ENCODE assay signal across 26 cellular contexts in the genomic region with DNA sequence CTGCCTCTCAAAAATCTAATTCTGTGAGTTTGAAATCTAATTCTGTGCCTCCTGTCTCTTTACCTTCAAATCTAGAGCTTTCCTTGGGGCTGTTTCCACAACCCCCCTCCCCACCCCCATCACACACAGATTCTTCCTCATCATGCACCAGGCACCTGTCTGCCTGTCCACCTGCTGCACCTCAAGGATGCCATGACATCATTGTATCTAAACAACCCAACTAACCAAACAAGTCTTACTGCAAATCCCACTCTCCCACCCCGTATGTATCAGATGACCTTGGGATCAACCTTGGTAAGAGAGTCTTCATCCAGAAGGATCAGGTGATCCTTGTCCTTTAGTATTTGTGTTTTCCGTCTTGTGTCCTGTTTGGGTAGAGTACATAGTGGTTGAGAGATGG.
"Had no signal": no experiment of that assay in that cellular context is flagged by ENCODE, and none has a peak within 500 bp of the region (broad histone marks: within the 10 kb centered on the region; RNA-seq: fewer than 3 reads in every experiment).

No MANE protein-coding gene starts in this region.

- H3K4me1 ChIP-seq: colonic mucosa, esophagus squamous epithelium, gastrocnemius medialis, heart right ventricle, left lung, lower lobe of right lung had no signal

- FAIRE-seq: endometrium, islet of Langerhans, keratinocyte had no signal

- H3K27me3 ChIP-seq: colonic mucosa had no signal

- H3K36me3 ChIP-seq: colonic mucosa, esophagus squamous epithelium, gastrocnemius medialis, heart right ventricle, left lung, lower lobe of right lung had no signal

- DNase-seq: colonic mucosa; cortex of kidney; effector CD8-positive, alpha-beta T cell; effector memory CD8-positive, alpha-beta T cell; endodermal cell; erythroblast; esophagus squamous epithelium; foreskin fibroblast; foreskin melanocyte; gastrocnemius medialis; glutamatergic neuron; head of caudate nucleus; heart right ventricle; hippocampal formation; left cardiac atrium; left lung; left ventricle myocardium superior; lower lobe of right lung; mesenchymal stem cell; mucosa of descending colon; naive B cell had no signal

- H3K27ac ChIP-seq: colonic mucosa, epithelial cell of prostate, esophagus squamous epithelium, gastrocnemius medialis, heart right ventricle, left lung, lower lobe of right lung had no signal

- H3K9me3 ChIP-seq: colonic mucosa, esophagus squamous epithelium, gastrocnemius medialis, mucosa of descending colon had no signal

- ATAC-seq: effector memory CD8-positive, alpha-beta T cell; esophagus mucosa; gastrocnemius medialis; heart right ventricle; left cardiac atrium; left lung; left ventricle myocardium superior; lower lobe of right lung; mucosa of descending colon had no signal

- H3K4me3 ChIP-seq: colonic mucosa, esophagus squamous epithelium, gastrocnemius medialis, heart right ventricle, left lung, lower lobe of right lung, mucosa of descending colon had no signal
